Comparison of ENCODE assay signal across 17 cellular contexts in the genomic region with DNA sequence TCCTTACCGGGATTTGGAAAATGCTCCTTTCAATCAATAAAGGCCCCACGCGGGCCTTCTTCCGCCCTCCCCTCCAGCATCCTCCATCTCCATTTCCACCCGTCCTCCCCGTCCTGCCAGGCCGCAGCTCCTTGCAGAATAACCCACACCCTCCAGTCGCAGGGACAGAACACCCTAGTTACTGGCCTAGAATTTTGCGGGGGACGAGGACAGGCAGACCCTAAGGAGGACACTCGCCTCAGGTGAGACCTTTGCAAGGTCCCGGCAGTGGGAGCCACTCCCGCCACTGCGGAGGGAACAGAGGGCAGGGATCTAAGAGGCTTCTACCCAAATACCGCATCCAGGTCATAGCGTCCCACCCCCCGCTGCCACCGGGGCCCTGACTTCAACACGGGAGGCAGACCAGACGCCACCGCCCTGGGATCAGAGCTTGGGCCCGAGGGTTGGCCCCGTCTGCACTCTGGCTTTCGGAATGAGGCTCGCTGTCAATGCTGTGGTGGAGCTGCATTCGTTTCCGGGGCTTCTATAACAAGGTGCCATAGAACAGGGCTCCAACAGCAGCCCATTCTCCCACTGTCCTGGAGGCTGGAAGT. TPM values are rescaled to one million over a fixed set of nuclear protein-coding genes. Genes with fewer than 3 reads are reported as not detected.
DNase-seq lines count a peak whose midpoint lies in the region; ATAC-seq, FAIRE-seq and TF ChIP-seq lines count a peak whose summit lies in the region.
"Had no signal": no experiment of that assay in that cellular context is flagged by ENCODE, and none has a peak within 500 bp of the region (broad histone marks: within the 10 kb centered on the region; RNA-seq: fewer than 3 reads in every experiment).

No MANE protein-coding gene starts in this region.

- H3K4me1 Mint-ChIP-seq in endodermal cell: peaks cover 2% of the 10 kb centered on the region

- H3K9me3 ChIP-seq in RWPE2 (ENCODE audit: severe bottlenecking): no peaks in the 10 kb centered on the region
- no peaks in the 10 kb centered on the region for H3K9me3 ChIP-seq in endodermal cell (ENCODE audit: control insufficient read depth, low read length)
- H3K9me3 ChIP-seq in neuronal stem cell (replicated peaks in 1 of 2; ENCODE audit: control insufficient read depth in 2 of 2, insufficient read depth in 1 of 2, low read depth in 1 of 2, low read length in 2 of 2): peaks cover 0 to 2% of the 10 kb centered on the region in 2 donors
- no peaks in the 10 kb centered on the region for H3K9me3 ChIP-seq in small intestine (ENCODE audit: control insufficient read depth, low read depth)
- no peaks in the 10 kb centered on the region for H3K9me3 ChIP-seq in uterus
- H3K9me3 ChIP-seq in SK-N-SH: no peaks in the 10 kb centered on the region
- H3K9me3 ChIP-seq: A549, BE2C, HAP-1 had no signal

- FAIRE-seq in small intestine (lab: Jason Lieb, UNC): no peak
- FAIRE-seq: A549, GM12878, GM18507, H1, HTR-8/SVneo had no signal

- intact Hi-C loops in uterus (cut with DNase I; ENCODE audit: low total_unique reads): no loop called here

- H3K27ac ChIP-seq in RWPE2 (ENCODE audit: poor library complexity, severe bottlenecking) (no peak overlapping the region), endodermal cell (ENCODE audit: low read depth, low read length) (no peak overlapping the region), neuronal stem cell (replicated peaks; ENCODE audit: low read length) (no peak overlapping the region), small intestine (ENCODE audit: low read depth in 1 of 2, low read length in 1 of 2) (no peak overlapping the region), uterus (no peak overlapping the region), SK-N-SH (ENCODE audit: low read depth in 2 of 2, low read length in 1 of 2) (no peak overlapping the region)
- H3K27ac ChIP-seq: A549, C4-2B had no signal

- no peaks in the 10 kb centered on the region for H3K36me3 Mint-ChIP-seq in endodermal cell (ENCODE audit: low read depth)
- H3K36me3 Mint-ChIP-seq: CD4-positive, alpha-beta memory T cell had no signal

- H3K9me2 ChIP-seq in SK-N-SH: no peaks in the 10 kb centered on the region

- CTCF ChIA-PET in SK-N-SH (lab: Yijun Ruan, JAX): interaction anchor here (1.1 to 1.8 kb wide), 6 partner anchors 14 to 128 kb away, joined by 3 to 4 read pairs (median 4); a partner anchor contains a TSS

- no peak overlapping the region for H2BK120ac ChIP-seq in neuronal stem cell (ENCODE audit: low read depth, low read length)

- no peaks in the 10 kb centered on the region for H3K9me3 Mint-ChIP-seq in endodermal cell
- H3K9me3 Mint-ChIP-seq: CD4-positive, alpha-beta memory T cell; HFFc6 had no signal

- TF ChIP-seq EP300 in SK-N-SH (IDR thresholded peaks at IDR 0.05; ENCODE audit: borderline replicate concordance in 1 of 2, low read depth in 1 of 2, low read length in 1 of 2): no peak

- H2BK15ac ChIP-seq in neuronal stem cell (ENCODE audit: low read length): peak overlapping the region; percentile 49

- H3K9ac ChIP-seq in endodermal cell (ENCODE audit: extremely low read depth, low read length, poor library complexity, severe bottlenecking): no peak overlapping the region
- peak overlapping the region; percentile 70 for H3K9ac ChIP-seq in neuronal stem cell (ENCODE audit: low read depth, low read length, poor library complexity)
- no peak overlapping the region for H3K9ac ChIP-seq in SK-N-SH

- H3K79me2 ChIP-seq in SK-N-SH (ENCODE audit: insufficient read depth): no peaks in the 10 kb centered on the region

- TF ChIP-seq POLR2A in uterus (IDR thresholded peaks at IDR 0.05): no peak

- TF ChIP-seq CTCF in RWPE2 (IDR thresholded peaks at IDR 0.05; ENCODE audit: poor library complexity, severe bottlenecking) (no peak), endodermal cell (conservative IDR thresholded peaks at IDR 0.05) (no peak), uterus (IDR thresholded peaks at IDR 0.05) (no peak), SK-N-SH (IDR thresholded peaks at IDR 0.05) (no peak)

- H2BK5ac ChIP-seq in neuronal stem cell (ENCODE audit: low read length): peak overlapping the region; percentile 75

- H3K36me3 ChIP-seq in RWPE2 (ENCODE audit: low read depth) (no peaks in the 10 kb centered on the region), endodermal cell (ENCODE audit: control insufficient read depth, insufficient read depth, low read length) (no peaks in the 10 kb centered on the region), neuronal stem cell (replicated peaks in 1 of 2; ENCODE audit: control insufficient read depth in 2 of 2, insufficient read depth in 2 of 2, low read length in 2 of 2) (no peaks in the 10 kb centered on the region), small intestine (ENCODE audit: control insufficient read depth in 2 of 2, insufficient read depth in 2 of 2, low read length in 2 of 2) (no peaks in the 10 kb centered on the region), uterus (no peaks in the 10 kb centered on the region), SK-N-SH (replicated peaks in 1 of 2; ENCODE audit: control insufficient read depth in 1 of 2, insufficient read depth in 2 of 2, low read length in 1 of 2) (no peaks in the 10 kb centered on the region)
- H3K36me3 ChIP-seq: BE2C, HAP-1 had no signal

- H3K18ac ChIP-seq in neuronal stem cell (ENCODE audit: low read length): no peak overlapping the region

- WGBS in endodermal cell (ENCODE audit: insufficient coverage in 1 of 2, insufficient read length in 1 of 2), 2 experiments: 86 to 89% methylated on average over 13 to 27 of the region's 27 CpGs
- WGBS in neuronal stem cell (ENCODE audit: extremely low coverage in 2 of 2, insufficient read length in 2 of 2, insufficient replicate concordance in 1 of 2), 2 donors: no CpG with 5 or more reads among the region's 27 CpGs
- WGBS in small intestine, 3 donors: 87 to 91% (median 89%) methylated on average over 25 to 27 of the region's 27 CpGs
- WGBS in SK-N-SH (ENCODE audit: low lambda C conversion rate): 90% methylated on average over 19 of the region's 27 CpGs

- H3K14ac ChIP-seq in neuronal stem cell (ENCODE audit: low read length): peak overlapping the region; percentile 38

- no peak overlapping the region for H4K8ac ChIP-seq in neuronal stem cell (ENCODE audit: low read depth, low read length)

- H2BK12ac ChIP-seq in neuronal stem cell (ENCODE audit: low read length): no peak overlapping the region

- DNase-seq in RWPE2 (ENCODE audit: low spot score): peak; percentile 68
- DNase-seq in endodermal cell: peak; percentile 63
- DNase-seq in neuronal stem cell (ENCODE audit: low spot score): no peak
- no peak for DNase-seq in small intestine
- DNase-seq in uterus: no peak
- no peak for DNase-seq in SK-N-SH
- DNase-seq: BE2C; CD4-positive, alpha-beta memory T cell; DMS79; HFFc6 had no signal

- H4K20me1 ChIP-seq in SK-N-SH (ENCODE audit: insufficient read depth): no peaks in the 10 kb centered on the region

- peak overlapping the region; percentile 25 for H2AK5ac ChIP-seq in neuronal stem cell (ENCODE audit: low read depth, low read length)

- no peak for ATAC-seq in RWPE2 (ENCODE audit: low read depth)
- ATAC-seq: A549, GM12878 had no signal

- no peak overlapping the region for H4K91ac ChIP-seq in neuronal stem cell (ENCODE audit: low read depth, low read length, poor library complexity)

- H3K4me3 Mint-ChIP-seq in endodermal cell: no peak overlapping the region
- H3K4me3 Mint-ChIP-seq: CD4-positive, alpha-beta memory T cell; HFFc6 had no signal

- H3K4me1 ChIP-seq in RWPE2 (ENCODE audit: insufficient read depth, poor library complexity, severe bottlenecking): peaks cover 8% of the 10 kb centered on the region
- no peaks in the 10 kb centered on the region for H3K4me1 ChIP-seq in endodermal cell (ENCODE audit: control insufficient read depth, insufficient read depth, low read length)
- no peaks in the 10 kb centered on the region for H3K4me1 ChIP-seq in neuronal stem cell (ENCODE audit: control insufficient read depth in 2 of 2, insufficient read depth in 1 of 2, low read depth in 1 of 2, low read length in 2 of 2)
- peaks cover 3% of the 10 kb centered on the region in 2 donors for H3K4me1 ChIP-seq in small intestine (ENCODE audit: control insufficient read depth in 2 of 2, insufficient read depth in 1 of 2, low read depth in 1 of 2, low read length in 1 of 2)
- H3K4me1 ChIP-seq in uterus: no peaks in the 10 kb centered on the region
- H3K4me1 ChIP-seq in SK-N-SH (ENCODE audit: control insufficient read depth in 1 of 2, insufficient read depth in 2 of 2, low read depth in 1 of 2, low read length in 1 of 2): peaks cover 0 to 12% of the 10 kb centered on the region in 2 experiments; a peak in 1 of 4 replicates
- H3K4me1 ChIP-seq: BE2C, HAP-1 had no signal

- no peak for TF ChIP-seq RAD21 in SK-N-SH (IDR thresholded peaks at IDR 0.05; ENCODE audit: low read length)

- H3K4ac ChIP-seq in neuronal stem cell (ENCODE audit: low read length): no peak overlapping the region

- H3K27me3 Mint-ChIP-seq in endodermal cell (ENCODE audit: insufficient read depth): peaks cover 5% of the 10 kb centered on the region

- H2AFZ ChIP-seq in neuronal stem cell (ENCODE audit: low read length) (no peak overlapping the region), SK-N-SH (ENCODE audit: low read depth) (no peak overlapping the region)

- H3K27me3 ChIP-seq in RWPE2 (ENCODE audit: insufficient read depth, poor library complexity, severe bottlenecking) (no peaks in the 10 kb centered on the region), endodermal cell (ENCODE audit: control insufficient read depth, insufficient read depth, low read length, poor library complexity, severe bottlenecking) (no peaks in the 10 kb centered on the region), neuronal stem cell (ENCODE audit: control insufficient read depth in 3 of 3, insufficient read depth in 3 of 3, low read depth in 1 of 3, low read length in 3 of 3) (peaks cover 0 to 43% (median 0%) of the 10 kb centered on the region in 3 experiments), small intestine (ENCODE audit: control insufficient read depth in 2 of 2, insufficient read depth in 2 of 2, low read length in 2 of 2) (peaks cover 0 to 6% of the 10 kb centered on the region in 2 donors), uterus (no peaks in the 10 kb centered on the region), SK-N-SH (ENCODE audit: insufficient read depth) (no peaks in the 10 kb centered on the region)
- H3K27me3 ChIP-seq: BE2C had no signal

- POLR2A ChIA-PET in SK-N-SH (lab: Yijun Ruan, JAX): no interaction called here

- no peak overlapping the region for H3K27ac Mint-ChIP-seq in endodermal cell
- H3K27ac Mint-ChIP-seq: CD4-positive, alpha-beta memory T cell; HFFc6 had no signal

- H3K23ac ChIP-seq in neuronal stem cell (ENCODE audit: low read depth, low read length, poor library complexity): no peak overlapping the region

- H3K4me3 ChIP-seq in RWPE2 (ENCODE audit: severe bottlenecking) (no peak overlapping the region), endodermal cell (ENCODE audit: low read length) (no peak overlapping the region), neuronal stem cell (ENCODE audit: low read length in 2 of 2) (no peak overlapping the region), small intestine (ENCODE audit: low read depth in 1 of 2, low read length in 2 of 2) (no peak overlapping the region), uterus (no peak overlapping the region), SK-N-SH (ENCODE audit: low read depth in 2 of 2, low read length in 1 of 2) (no peak overlapping the region)
- H3K4me3 ChIP-seq: A549, GM12878, HAP-1 had no signal

- H3K79me1 ChIP-seq in neuronal stem cell (ENCODE audit: low read depth, low read length): no peaks in the 10 kb centered on the region

- no peaks in the 10 kb centered on the region for H3F3A ChIP-seq in SK-N-SH (replicated peaks; ENCODE audit: insufficient read depth)

- H3K4me2 ChIP-seq in neuronal stem cell (ENCODE audit: insufficient read depth, low read length, poor library complexity, severe bottlenecking): no peak overlapping the region
- H3K4me2 ChIP-seq in SK-N-SH: no peak overlapping the region
- H3K4me2 ChIP-seq: A549 had no signal

RNA-seq across cellular contexts. Expression of a gene that starts 26.8 kb away (rescaled TPM):
- total RNA-seq in endodermal cell (10 to 100 TPM; 24.8 to 37.6 TPM), uterus (10 to 100 TPM in 1 of 4 donors, 1 to 10 TPM in 2, not detected in 1; 5.6 to 11.3 (median 7.6) TPM)
- 13.3 TPM for polyA plus RNA-seq in endodermal cell (2013, experiment 1 of 2)
- polyA plus RNA-seq in endodermal cell (2013, experiment 2 of 2): 12.0 TPM
- 12.7 TPM for polyA plus RNA-seq in neuronal stem cell (2013, experiment 1 of 2)
- polyA plus RNA-seq in neuronal stem cell (2013, experiment 2 of 2): 12.8 TPM
- polyA plus RNA-seq in small intestine (10 to 100 TPM; 40.3 to 79.1 (median 72.0) TPM), SK-N-SH (2012; rRNA removed) (29.9 and 34.7 TPM in 2 replicates)
- polyA plus RNA-seq in SK-N-SH (2012; cell fraction: cytosol; rRNA removed): 11.7 and 21.7 TPM in 2 replicates
- 44.0 and 46.7 TPM in 2 replicates for polyA plus RNA-seq in SK-N-SH (2012; cell fraction: nucleus; rRNA removed)

RNA-seq across cellular contexts. Expression of a gene that starts 35.7 kb away (rescaled TPM):
- total RNA-seq in endodermal cell (100 to 1,000 TPM in 1 of 2 donors, 10 to 100 TPM in 1; 99.4 to 105 TPM), uterus (10 to 100 TPM in 2 of 4 donors, 1 to 10 TPM in 1, under 1 TPM in 1; 0.77 to 72.9 (median 19.5) TPM)
- polyA plus RNA-seq in endodermal cell (2013, experiment 1 of 2): 71.3 TPM
- polyA plus RNA-seq in endodermal cell (2013, experiment 2 of 2): 64.8 TPM
- polyA plus RNA-seq in neuronal stem cell (2013, experiment 1 of 2): 75.2 TPM
- 73.4 TPM for polyA plus RNA-seq in neuronal stem cell (2013, experiment 2 of 2)
- polyA plus RNA-seq in small intestine (100 to 1,000 TPM; 139 to 258 (median 202) TPM), SK-N-SH (2012; rRNA removed) (255 and 322 TPM in 2 replicates)
- 191 and 244 TPM in 2 replicates for polyA plus RNA-seq in SK-N-SH (2012; cell fraction: cytosol; rRNA removed)
- polyA plus RNA-seq in SK-N-SH (2012; cell fraction: nucleus; rRNA removed): 113 and 204 TPM in 2 replicates

RNA-seq across cellular contexts. Expression of a gene that starts 55.1 kb away (rescaled TPM):
- total RNA-seq in endodermal cell: 100 to 1,000 TPM; 114 to 130 TPM
- 127 TPM for polyA plus RNA-seq in endodermal cell (2013, experiment 1 of 2)
- 107 TPM for polyA plus RNA-seq in endodermal cell (2013, experiment 2 of 2)
- 33.9 TPM for polyA plus RNA-seq in neuronal stem cell (2013, experiment 1 of 2)
- polyA plus RNA-seq in neuronal stem cell (2013, experiment 2 of 2): 31.7 TPM
- 100 to 1,000 TPM in 2 of 3 donors, 10 to 100 TPM in 1; 86.4 to 284 (median 182) TPM for polyA plus RNA-seq in small intestine
- 100 to 1,000 TPM in 1 of 4 donors, 10 to 100 TPM in 3; 21.0 to 121 (median 72.5) TPM for total RNA-seq in uterus
- 184 and 192 TPM in 2 replicates for polyA plus RNA-seq in SK-N-SH (2012; rRNA removed)
- 53.4 and 74.7 TPM in 2 replicates for polyA plus RNA-seq in SK-N-SH (2012; cell fraction: cytosol; rRNA removed)
- 726 and 951 TPM in 2 replicates for polyA plus RNA-seq in SK-N-SH (2012; cell fraction: nucleus; rRNA removed)

RNA-seq across cellular contexts. Expression of a gene that starts 55.3 kb away (rescaled TPM):
- total RNA-seq in endodermal cell: 10 to 100 TPM; 41.2 to 47.8 TPM
- polyA plus RNA-seq in endodermal cell (2013, experiment 1 of 2): 51.0 TPM
- polyA plus RNA-seq in endodermal cell (2013, experiment 2 of 2): 46.8 TPM
- polyA plus RNA-seq in neuronal stem cell (2013, experiment 1 of 2): 41.9 TPM
- 43.1 TPM for polyA plus RNA-seq in neuronal stem cell (2013, experiment 2 of 2)
- 10 to 100 TPM; 34.1 to 76.9 (median 63.2) TPM for polyA plus RNA-seq in small intestine
- total RNA-seq in uterus: 10 to 100 TPM in 3 of 4 donors, 1 to 10 TPM in 1; 4.4 to 36.9 (median 27.0) TPM
- polyA plus RNA-seq in SK-N-SH (2012; rRNA removed): 148 and 166 TPM in 2 replicates
- polyA plus RNA-seq in SK-N-SH (2012; cell fraction: cytosol; rRNA removed): 127 and 132 TPM in 2 replicates
- 281 and 480 TPM in 2 replicates for polyA plus RNA-seq in SK-N-SH (2012; cell fraction: nucleus; rRNA removed)

Comparison
In these comparisons a context has a peak if more than half of its experiments do, and no peak if none do; other contexts are left out.
1. DNase-seq: peak in RWPE2 (single experiment) and endodermal cell (single experiment); none in neuronal stem cell (single experiment), small intestine (single experiment), uterus (0 of 2) and SK-N-SH (single experiment).